Comparison of ENCODE assay signal across 17 cellular contexts in genomic region chr5:109316631-109317030, GRCh38.
DNase-seq lines count a peak whose midpoint lies in the region; ATAC-seq lines count a peak whose summit lies in the region.
"Had no signal": no experiment of that assay in that cellular context is flagged by ENCODE, and none has a peak within 500 bp of the region (broad histone marks: within the 10 kb centered on the region; RNA-seq: fewer than 3 reads in every experiment).

No MANE protein-coding gene starts in this region.

- peaks cover 7% of the 10 kb centered on the region for H3K4me1 ChIP-seq in skeletal muscle satellite cell (ENCODE audit: control insufficient read depth, insufficient read depth, low read length)
- H3K4me1 ChIP-seq: BLaER1 treated with 17β-estradiol and CSF1 and Interleukin-3, amounts not matched to agents 10 nM and 100 nM; uterus had no signal

- no peak for ATAC-seq in GM21528 (IDR thresholded peaks at IDR 0.05; ENCODE audit: low FRiP score, unreplicated experiment)
- ATAC-seq: activated CD4-positive, alpha-beta T cell treated with anti-CD3 and anti-CD28 coated beads for 36 hours; GM12878 had no signal

- no peak overlapping the region for H3K9ac ChIP-seq in skeletal muscle satellite cell (ENCODE audit: low read depth, low read length)
- H3K9ac ChIP-seq: BLaER1 treated with 17β-estradiol and CSF1 and Interleukin-3, amounts not matched to agents 10 nM and 100 nM had no signal

- H3K9me3 ChIP-seq in skeletal muscle satellite cell (replicated peaks; ENCODE audit: low read length) = no peaks in the 10 kb centered on the region
- H3K9me3 ChIP-seq: BLaER1 treated with 17β-estradiol and CSF1 and Interleukin-3, amounts not matched to agents 10 nM and 100 nM; uterus had no signal

- DNase-seq in H4 (ENCODE audit: low spot score) (peak; percentile 19), RKO (ENCODE audit: low spot score) (peak; percentile 68), fibroblast of peridontal ligament (ENCODE audit: extremely low read depth) (peak; percentile 58), HPDE6-E6E7 (ENCODE audit: extremely low spot score) (no peak)
- no peak for DNase-seq in activated CD4-positive, CD25-positive, alpha-beta regulatory T cell (lab: John Stamatoyannopoulos, UW)
- DNase-seq in activated effector memory CD4-positive, alpha-beta T cell treated with Interleukin-2 at 50 U/mL for 16 hours = no peak
- DNase-seq: activated CD4-positive, alpha-beta T cell treated with anti-CD3 and anti-CD28 coated beads for 36 hours; activated naive CD4-positive, alpha-beta T cell treated with anti-CD3 and anti-CD28 coated beads, Interleukin-2, amount 50 U/mL, for 16 hours; DMS79 treated with DMSO at 0.1 percent for 48 hours; NCI-H2029 treated with DMSO at 0.1 percent for 48 hours; Right ventricle myocardium superior; T-helper 2 cell; uterus had no signal

- H3K4me3 ChIP-seq in skeletal muscle satellite cell (ENCODE audit: low read length) = no peak overlapping the region
- H3K4me3 ChIP-seq: BLaER1 treated with 17β-estradiol and CSF1 and Interleukin-3, amounts not matched to agents 10 nM and 100 nM; GM12878; uterus had no signal

- H3K27me3 ChIP-seq in skeletal muscle satellite cell (ENCODE audit: control insufficient read depth, insufficient read depth, low read length) = no peaks in the 10 kb centered on the region
- H3K27me3 ChIP-seq: BLaER1 treated with 17β-estradiol and CSF1 and Interleukin-3, amounts not matched to agents 10 nM and 100 nM; uterus had no signal

- H3K36me3 ChIP-seq in skeletal muscle satellite cell (ENCODE audit: insufficient read depth, low read length) = no peaks in the 10 kb centered on the region
- H3K36me3 ChIP-seq: BLaER1 treated with 17β-estradiol and CSF1 and Interleukin-3, amounts not matched to agents 10 nM and 100 nM; uterus had no signal

- peak overlapping the region; percentile 26 for H3K4me2 ChIP-seq in skeletal muscle satellite cell (ENCODE audit: low read length)
- H3K4me2 ChIP-seq: BLaER1 treated with 17β-estradiol and CSF1 and Interleukin-3, amounts not matched to agents 10 nM and 100 nM had no signal

Comparison
In these comparisons a context has a peak if more than half of its experiments do, and no peak if none do; other contexts are left out.
1. DNase-seq: peak in H4 (single experiment), RKO (single experiment) and fibroblast of peridontal ligament (single experiment); none in activated CD4-positive, CD25-positive, alpha-beta regulatory T cell (0 of 4), HPDE6-E6E7 (single experiment) and activated effector memory CD4-positive, alpha-beta T cell treated with Interleukin-2 at 50 U/mL for 16 hours (single experiment).